34 cellular contexts compared by ENCODE assay signal in the genomic region with DNA sequence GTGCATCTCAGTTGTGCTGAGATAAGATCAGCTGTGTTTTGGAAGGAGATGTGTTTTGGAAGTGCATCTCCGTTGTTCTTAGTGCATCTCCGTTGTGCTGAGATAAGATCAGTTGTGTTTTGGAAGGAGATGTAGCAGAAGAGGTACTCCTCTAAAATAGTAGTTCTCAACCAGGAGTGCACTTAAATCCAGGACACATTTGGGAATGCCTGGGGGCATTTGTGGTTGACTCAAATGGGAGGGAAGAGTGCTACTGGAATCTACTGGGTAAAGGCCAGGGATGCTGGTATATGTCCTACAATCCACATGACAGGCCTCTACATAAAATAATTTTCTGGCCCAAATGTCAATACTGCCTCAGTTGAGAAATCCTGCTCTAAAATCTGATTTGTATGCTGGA.
"Had no signal": no experiment of that assay in that cellular context is flagged by ENCODE, and none has a peak within 500 bp of the region (broad histone marks: within the 10 kb centered on the region; RNA-seq: fewer than 3 reads in every experiment).

No MANE protein-coding gene starts in this region.

- H3K27ac ChIP-seq: KMS-11 had no signal

- H3K4me2 ChIP-seq: KMS-11 had no signal

- H3K36me3 ChIP-seq: MG63 had no signal

- DNase-seq: Karpas-422, Kasumi-1, KG1, MG63, MM.1S, MV-4-11, NCI-H1048, NCI-H1092, NCI-H1092 treated with DMSO at 0.1 percent for 48 hours, NCI-H1105, NCI-H1105 treated with DMSO at 0.1 percent for 48 hours, NCI-H1417, NCI-H1417 treated with DMSO at 0.1 percent for 48 hours, NCI-H1436, NCI-H1436 treated with DMSO at 0.1 percent for 48 hours, NCI-H146, NCI-H1694, NCI-H1694 treated with DMSO at 0.1 percent for 48 hours, NCI-H187, NCI-H187 treated with DMSO at 0.1 percent for 48 hours, NCI-H1930, NCI-H2029, NCI-H2029 treated with DMSO at 0.1 percent for 48 hours, NCI-H2081, NCI-H2081 treated with DMSO at 0.1 percent for 48 hours, NCI-H2107, NCI-H2171, NCI-H2171 treated with DMSO at 0.1 percent for 48 hours, NCI-H2227 treated with DMSO at 0.1 percent for 48 hours, NCI-H226, NCI-H345, NCI-H446, NCI-H446 treated with DMSO at 0.1 percent for 48 hours had no signal

- H3K9ac ChIP-seq: KMS-11 had no signal

- H3K9me3 ChIP-seq: MG63 had no signal

- H3K27me3 ChIP-seq: MG63 had no signal

- H3K4me3 ChIP-seq: MG63 had no signal
